ENCODE assay signal across 1 cellular context in the genomic region with DNA sequence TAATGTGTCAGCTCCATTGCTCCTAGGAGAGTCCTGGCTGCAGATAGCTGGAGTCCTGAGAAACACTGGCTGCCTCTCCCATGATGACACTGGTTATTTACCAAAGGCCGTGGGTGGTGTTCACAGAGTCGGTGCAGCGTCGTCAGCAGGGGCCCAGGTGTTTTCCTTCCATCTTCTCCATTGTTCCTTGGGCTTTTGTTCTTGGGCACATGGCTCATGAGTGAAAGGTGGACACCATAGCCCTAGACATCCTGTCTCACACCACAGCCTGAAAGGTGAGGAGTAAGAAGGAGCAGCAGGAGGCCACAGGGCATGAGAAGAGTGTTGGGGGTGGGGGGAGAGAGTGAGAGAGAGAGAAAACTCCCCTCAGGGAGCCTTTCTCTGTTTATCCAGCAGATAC.
TF ChIP-seq lines count a peak whose summit lies in the region.

No MANE protein-coding gene starts in this region.

TF ChIP-seq in WTC11, 78 proteins besides CTCF, POLR2A, EP300 and RAD21 (continued from another document):
- 0 out of 2 replicates have a peak, but pooled peaks have one; percentile 37 for TF ChIP-seq ZNF532 (CRISPR knock-in tag; IDR thresholded peaks at IDR 0.05; ENCODE audit: borderline replicate concordance)
TF ChIP-seq in WTC11: peak in this region for 2.
